Comparison of ENCODE assay signal across 25 cellular contexts in the genomic region with DNA sequence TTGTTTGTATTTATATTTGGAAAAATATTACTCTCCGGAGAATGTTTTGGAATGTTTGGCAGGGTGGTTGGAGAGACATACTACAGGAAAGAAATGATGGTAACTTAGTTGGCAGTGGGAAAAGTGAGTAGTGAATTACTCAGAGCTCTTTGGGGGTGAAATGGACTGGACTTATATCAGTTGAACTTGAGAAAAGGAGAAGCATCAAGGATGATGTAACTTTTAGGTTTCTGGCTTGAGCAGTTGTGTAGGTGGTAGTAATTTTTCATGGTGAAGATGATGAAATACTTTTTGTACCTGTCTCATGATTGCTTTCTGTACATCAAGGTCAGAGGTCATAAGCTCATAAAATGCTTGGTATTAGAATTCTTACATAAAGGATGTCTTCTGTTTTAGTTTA.
A peak's percentile ranks its signal among the peaks of the same experiment; 100 is the strongest.
DNase-seq lines count a peak whose midpoint lies in the region; ATAC-seq and TF ChIP-seq lines count a peak whose summit lies in the region.
"Had no signal": no experiment of that assay in that cellular context is flagged by ENCODE, and none has a peak within 500 bp of the region (broad histone marks: within the 10 kb centered on the region; RNA-seq: fewer than 3 reads in every experiment).

No MANE protein-coding gene starts in this region.

- H4K20me1 ChIP-seq in IMR-90 (ENCODE audit: insufficient read depth, low read length), result no peaks in the 10 kb centered on the region

- H3K14ac ChIP-seq in IMR-90 (replicated peaks; ENCODE audit: low read depth, low read length), result no peak overlapping the region

- no peak overlapping the region for H3K18ac ChIP-seq in IMR-90 (ENCODE audit: low read depth, low read length)

- H3K4me1 ChIP-seq in IMR-90 (ENCODE audit: control insufficient read depth, insufficient read depth, low read length), result no peaks in the 10 kb centered on the region
- H3K4me1 ChIP-seq: vagina had no signal

- 0% methylated on average over 1 of the region's 1 CpG; no CpG with 5 or more reads in 1 of the 2 experiments for WGBS in IMR-90 (ENCODE audit: extremely low coverage in 2 of 2, insufficient read length in 1 of 2), 2 experiments

- H3K27ac ChIP-seq in IMR-90 (ENCODE audit: insufficient read depth, low read length), result no peak overlapping the region
- H3K27ac ChIP-seq: cardiac muscle cell, PC-9, vagina, WERI-Rb-1 had no signal

- no peak overlapping the region for H3K9ac ChIP-seq in IMR-90 (ENCODE audit: low read depth, low read length)

- TF ChIP-seq POLR2A in IMR-90 (IDR thresholded peaks at IDR 0.05; ENCODE audit: low read depth, low read length), result no peak

- CTCF ChIA-PET in IMR-90 (lab: Yijun Ruan, JAX), result interaction anchor here (0.6 to 1.5 kb wide), 2 partner anchors 10 to 1739 kb away, joined by 3 to 5 read pairs; no protein-coding TSS in a partner anchor

- no peak overlapping the region for H4K5ac ChIP-seq in IMR-90 (ENCODE audit: low read depth, low read length)

- no peak overlapping the region for H2AFZ ChIP-seq in IMR-90 (replicated peaks; ENCODE audit: low read length, poor library complexity)
- H2AFZ ChIP-seq: PC-9 had no signal

- no peaks in the 10 kb centered on the region for H3K79me1 ChIP-seq in IMR-90 (ENCODE audit: low read depth in 1 of 2, low read length in 2 of 2)

- TF ChIP-seq CTCF in IMR-90 (conservative IDR thresholded peaks at IDR 0.05; ENCODE audit: low read depth, low read length), result no peak

- in situ Hi-C loops in IMR-90 (cut with MboI; ENCODE audit: low sequenced_read_pairs), result no loop called here

- POLR2A ChIA-PET in IMR-90 (lab: Charles Lee; ENCODE audit: unreplicated experiment), result no interaction called here

- dilution Hi-C loops in IMR-90 (cut with HindIII; ENCODE audit: low sequenced_read_pairs, unreplicated experiment), result no loop called here

- H3K9me3 ChIP-seq in IMR-90 (ENCODE audit: control insufficient read depth, insufficient read depth, low read length), result peaks cover 4% of the 10 kb centered on the region; the same call in 1 of the 2 replicates
- H3K9me3 ChIP-seq: vagina had no signal

- no peaks in the 10 kb centered on the region for H3K27me3 ChIP-seq in IMR-90 (ENCODE audit: control insufficient read depth, insufficient read depth, low read length)
- H3K27me3 ChIP-seq: cardiac muscle cell, vagina had no signal

- no peak overlapping the region for H4K8ac ChIP-seq in IMR-90 (ENCODE audit: low read depth in 2 of 2, low read length in 2 of 2)

- no peaks in the 10 kb centered on the region for H3K9me1 ChIP-seq in IMR-90 (ENCODE audit: insufficient read depth, low read length)

- no peak overlapping the region for H4K91ac ChIP-seq in IMR-90 (ENCODE audit: insufficient read depth, low read depth, low read length)

- DNase-seq in Daoy (ENCODE audit: low read depth) (peak; percentile 37), IMR-90 (no peak), astrocyte of the hippocampus (ENCODE audit: low read depth, low spot score) (peak; percentile 35), myocyte (ENCODE audit: low read depth) (peak; percentile 14), dermis blood vessel endothelial cell (no peak), Right ventricle myocardium superior (no peak)
- DNase-seq in activated naive CD4-positive, alpha-beta T cell (lab: John Stamatoyannopoulos, UW), result no peak
- DNase-seq: activated CD8-positive, alpha-beta memory T cell treated with anti-CD3 and anti-CD28 coated beads, Interleukin-2, amount 10 ng/mL, durations not matched to agents 7 days and 5 days; activated naive CD4-positive, alpha-beta T cell treated with anti-CD3 and anti-CD28 coated beads for 36 hours; DMS53; glutamatergic neuron; islet precursor cell; KBM-7; midbrain; NCI-H1417 treated with DMSO at 0.1 percent for 48 hours; NCI-H446 treated with DMSO at 0.1 percent for 48 hours; nucleus accumbens; PC-9; small intestine; T-cell; WERI-Rb-1 had no signal

- H2AK5ac ChIP-seq in IMR-90 (ENCODE audit: low read depth, low read length), result no peak overlapping the region

- BruUV-seq in IMR-90 (replicated peaks; lab: Mats Ljungman, UMichigan), result no TSS peak

- TF ChIP-seq RAD21 in IMR-90 (IDR thresholded peaks at IDR 0.05; ENCODE audit: low read length), result no peak

- H3K56ac ChIP-seq in IMR-90 (ENCODE audit: extremely low read depth, insufficient read depth, low read length), result no peak overlapping the region

- H3K23ac ChIP-seq in IMR-90 (ENCODE audit: low read depth, low read length), result no peak overlapping the region

- no peak overlapping the region for H3K4me2 ChIP-seq in IMR-90 (ENCODE audit: low read depth, low read length)
- H3K4me2 ChIP-seq: PC-9 had no signal

- H3K36me3 ChIP-seq in IMR-90 (ENCODE audit: control insufficient read depth, insufficient read depth, low read length), result no peaks in the 10 kb centered on the region
- H3K36me3 ChIP-seq: cardiac muscle cell, vagina, WERI-Rb-1 had no signal

- no peak overlapping the region for H2BK15ac ChIP-seq in IMR-90 (ENCODE audit: low read depth, low read length)

- no peak overlapping the region for H2BK20ac ChIP-seq in IMR-90 (ENCODE audit: low read depth, low read length)

- H2BK120ac ChIP-seq in IMR-90 (ENCODE audit: low read depth, low read length), result no peak overlapping the region

- intact Hi-C loops in IMR-90 (cut with micrococcal nuclease) (no loop called here), Right ventricle myocardium superior (cut with DNase I) (no loop called here)

- H3K4ac ChIP-seq in IMR-90 (ENCODE audit: low read depth, low read length), result no peak overlapping the region

- H2AK9ac ChIP-seq in IMR-90 (replicated peaks; ENCODE audit: low read depth, low read length, poor library complexity), result no peak overlapping the region

- no peak overlapping the region for H3K4me3 ChIP-seq in IMR-90 (ENCODE audit: insufficient read depth, low read depth, low read length)
- H3K4me3 ChIP-seq: cardiac muscle cell, PC-9, vagina had no signal

- no peak for ATAC-seq in IMR-90 (ENCODE audit: low read depth)
- no peak for ATAC-seq in HG03135 (IDR thresholded peaks at IDR 0.05; ENCODE audit: unreplicated experiment)
- ATAC-seq in Right ventricle myocardium superior (ENCODE audit: poor library complexity), result no peak
- ATAC-seq: activated CD8-positive, alpha-beta memory T cell treated with anti-CD3 and anti-CD28 coated beads, Interleukin-2, amount 10 ng/mL, durations not matched to agents 7 days and 5 days; HCT116; T-cell had no signal

- no peak overlapping the region for H2BK5ac ChIP-seq in IMR-90 (ENCODE audit: low read depth, low read length, poor library complexity, severe bottlenecking)

TF ChIP-seq in IMR-90, 13 proteins besides CTCF, POLR2A, EP300 and RAD21:
- TF ChIP-seq SMC3 (IDR thresholded peaks at IDR 0.05; ENCODE audit: low read depth, low read length) (no peak), CEBPB (IDR thresholded peaks at IDR 0.05; ENCODE audit: low read depth, low read length) (peak; percentile 25; the same call in 1 of the 2 replicates), RFX5 (IDR thresholded peaks at IDR 0.05; ENCODE audit: low read depth, low read length) (no peak)

Comparison
In these comparisons a context has a peak if more than half of its experiments do, and no peak if none do; other contexts are left out.
1. DNase-seq: peak in Daoy (single experiment), astrocyte of the hippocampus (single experiment) and myocyte (single experiment); none in IMR-90 (single experiment), dermis blood vessel endothelial cell (single experiment), activated naive CD4-positive, alpha-beta T cell (0 of 4) and Right ventricle myocardium superior (single experiment).